In the genomic region with DNA sequence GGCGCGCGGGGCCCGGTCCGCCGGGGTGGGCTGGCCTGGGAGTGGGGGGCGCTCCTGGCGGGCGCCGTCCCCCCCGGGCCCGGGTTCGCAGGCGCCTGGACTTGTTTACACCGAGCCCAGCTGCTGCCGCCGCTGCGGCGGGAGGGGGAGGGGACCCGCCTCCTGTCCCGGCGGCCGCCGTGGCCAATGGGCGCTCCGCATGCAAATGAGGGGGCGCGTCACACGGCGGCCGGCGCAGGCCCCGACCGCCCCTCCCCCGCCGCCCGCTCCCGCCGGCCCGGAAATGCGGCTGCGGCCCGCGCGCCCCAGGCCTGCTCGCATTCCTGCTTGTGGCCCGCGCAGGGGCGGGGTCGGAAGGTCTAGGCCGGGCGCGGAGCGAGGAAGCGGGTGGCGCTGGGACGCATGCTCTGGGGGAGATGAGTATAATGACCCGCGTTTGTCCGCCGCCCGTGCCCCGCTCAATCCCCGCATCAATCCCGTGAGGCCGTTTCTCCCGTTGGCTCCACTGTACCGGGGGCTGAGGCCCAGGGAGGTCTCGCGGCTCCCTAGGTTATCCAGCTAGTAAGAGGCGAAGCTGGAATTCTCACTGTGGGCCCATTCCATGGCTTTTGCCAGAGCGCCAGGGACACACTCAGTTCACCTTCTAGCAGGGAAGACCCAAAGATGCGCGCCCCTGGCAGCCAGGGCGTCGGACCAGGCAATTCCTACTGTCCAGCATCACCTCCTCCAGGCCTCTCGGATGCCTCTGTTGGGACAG, we compare ENCODE assay signal across 9 cellular contexts. TPM values are rescaled to one million over a fixed set of nuclear protein-coding genes. Genes with fewer than 3 reads are reported as not detected.
A peak's percentile ranks its signal among the peaks of the same experiment; 100 is the strongest.
DNase-seq lines count a peak whose midpoint lies in the region; ATAC-seq and TF ChIP-seq lines count a peak whose summit lies in the region.
"Had no signal": no experiment of that assay in that cellular context is flagged by ENCODE, and none has a peak within 500 bp of the region (broad histone marks: within the 10 kb centered on the region; RNA-seq: fewer than 3 reads in every experiment).

Gene YPEL3, minus strand, starts transcription at position 109 of the 757 bp plus-strand sequence. CDS start 731 bp downstream, outside the sequence.

- H3K27ac ChIP-seq in MM.1S (ENCODE audit: low read length) (peak within 1 kb of the TSS; percentile 55; the same call in 1 of the 2 replicates), osteoblast (ENCODE audit: low read depth, low read length) (peak within 1 kb of the TSS; percentile 70)

- peak within 1 kb of the TSS; percentile 97 for H2AFZ ChIP-seq in MM.1S (ENCODE audit: low read length)
- H2AFZ ChIP-seq in osteoblast (ENCODE audit: low read length): peak within 1 kb of the TSS; percentile 98

- H3K4me3 ChIP-seq in MM.1S (ENCODE audit: low read length): peak within 1 kb of the TSS; percentile 99
- H3K4me3 ChIP-seq in osteoblast (ENCODE audit: insufficient read depth, low read length): peak within 1 kb of the TSS; percentile 76

- H3K4me2 ChIP-seq in MM.1S (ENCODE audit: low read depth, low read length): peak within 1 kb of the TSS; percentile 100
- peak within 1 kb of the TSS; percentile 97 for H3K4me2 ChIP-seq in osteoblast (ENCODE audit: insufficient read depth, low read length)

- H3K27ac Mint-ChIP-seq in activated naive CD8-positive, alpha-beta T cell treated with anti-CD3 and anti-CD28 coated beads, Interleukin-2, amount 10 ng/mL, durations not matched to agents 7 days and 5 days: peak within 1 kb of the TSS; percentile 89

- H4K20me1 ChIP-seq in MM.1S (ENCODE audit: insufficient read depth, low read length) (no peaks in the 10 kb centered on the region), osteoblast (ENCODE audit: insufficient read depth, low read length) (peaks cover 7% of the 10 kb centered on the region)

- peaks cover 30% of the 10 kb centered on the region for H3K36me3 Mint-ChIP-seq in activated naive CD8-positive, alpha-beta T cell treated with anti-CD3 and anti-CD28 coated beads, Interleukin-2, amount 10 ng/mL, durations not matched to agents 7 days and 5 days

- TF ChIP-seq CTCF in MM.1S (IDR thresholded peaks at IDR 0.05; ENCODE audit: low read length) (no peak), osteoblast (IDR thresholded peaks at IDR 0.05; ENCODE audit: extremely low read depth, low read depth, low read length) (no peak)

- H3K4me1 ChIP-seq in MM.1S (ENCODE audit: low read length) (peaks cover 24% of the 10 kb centered on the region), osteoblast (ENCODE audit: insufficient read depth, low read length) (peaks cover 23% of the 10 kb centered on the region)

- H3K27me3 ChIP-seq in MM.1S (replicated peaks; ENCODE audit: insufficient read depth, low read length) (no peaks in the 10 kb centered on the region), osteoblast (ENCODE audit: insufficient read depth, low read length) (no peaks in the 10 kb centered on the region)

- DNase-seq in CD1c-positive myeloid dendritic cell (ENCODE audit: extremely low spot score): peak; percentile 90
- peak; percentile 90 for DNase-seq in MM.1S
- DNase-seq in SW480 (ENCODE audit: low spot score): peak; percentile 85
- peak; percentile 95 for DNase-seq in activated naive CD8-positive, alpha-beta T cell treated with anti-CD3 and anti-CD28 coated beads, Interleukin-2, amount 10 ng/mL, durations not matched to agents 7 days and 5 days
- peak; percentile 88 for DNase-seq in glomerular visceral epithelial cell (ENCODE audit: extremely low spot score)
- peak; percentile 100 for DNase-seq in osteoblast (ENCODE audit: insufficient read length, low spot score, missing footprints)
- peak; percentile 83 for DNase-seq in superior temporal gyrus (ENCODE audit: extremely low spot score)

- H3K36me3 ChIP-seq in MM.1S (replicated peaks; ENCODE audit: insufficient read depth, low read length) (no peaks in the 10 kb centered on the region), osteoblast (ENCODE audit: insufficient read depth, low read length) (peaks cover 8% of the 10 kb centered on the region)

- ATAC-seq in GM21360 (IDR thresholded peaks at IDR 0.05; ENCODE audit: unreplicated experiment): peak; percentile 37
- ATAC-seq in activated naive CD8-positive, alpha-beta T cell treated with anti-CD3 and anti-CD28 coated beads, Interleukin-2, amount 10 ng/mL, durations not matched to agents 7 days and 5 days (ENCODE audit: low read depth): peak; percentile 55
- ATAC-seq: Panc1 had no signal

- H3F3A ChIP-seq in MM.1S (ENCODE audit: insufficient read depth, low read length): peaks cover 22% of the 10 kb centered on the region

- peak within 1 kb of the TSS; percentile 95 for H3K9ac ChIP-seq in MM.1S (ENCODE audit: low read length)

- no peaks in the 10 kb centered on the region for H3K9me2 ChIP-seq in MM.1S (replicated peaks; ENCODE audit: insufficient read depth, low read length)

- no peaks in the 10 kb centered on the region for H3K9me3 ChIP-seq in MM.1S (replicated peaks; ENCODE audit: insufficient read depth, low read length)
- peaks cover 10% of the 10 kb centered on the region for H3K9me3 ChIP-seq in osteoblast (ENCODE audit: low read depth, low read length)

- H3K27me3 Mint-ChIP-seq in activated naive CD8-positive, alpha-beta T cell treated with anti-CD3 and anti-CD28 coated beads, Interleukin-2, amount 10 ng/mL, durations not matched to agents 7 days and 5 days: no peaks in the 10 kb centered on the region

- peaks cover 30% of the 10 kb centered on the region for H3K4me1 Mint-ChIP-seq in activated naive CD8-positive, alpha-beta T cell treated with anti-CD3 and anti-CD28 coated beads, Interleukin-2, amount 10 ng/mL, durations not matched to agents 7 days and 5 days

- H3K4me3 Mint-ChIP-seq in activated naive CD8-positive, alpha-beta T cell treated with anti-CD3 and anti-CD28 coated beads, Interleukin-2, amount 10 ng/mL, durations not matched to agents 7 days and 5 days: peak within 1 kb of the TSS; percentile 88

- POLR2A ChIA-PET in activated naive CD8-positive, alpha-beta T cell treated with anti-CD3 and anti-CD28 coated beads, Interleukin-2, amount 10 ng/mL, durations not matched to agents 7 days and 5 days (lab: Charles Lee): interaction anchor here (1.2 to 10.8 kb wide), 5 partner anchors 20 to 89 kb away, joined by 3 to 132 read pairs (median 6); partner anchors contain the start of genes ALDOA and CORO1A

- peaks cover 15% of the 10 kb centered on the region for H3K9me3 Mint-ChIP-seq in activated naive CD8-positive, alpha-beta T cell treated with anti-CD3 and anti-CD28 coated beads, Interleukin-2, amount 10 ng/mL, durations not matched to agents 7 days and 5 days

- H3K79me2 ChIP-seq in MM.1S (ENCODE audit: low read length) (peaks cover 21% of the 10 kb centered on the region), osteoblast (ENCODE audit: insufficient read depth, low read length) (peaks cover 3% of the 10 kb centered on the region)

RNA-seq across cellular contexts. Expression of gene YPEL3, which starts in this region (rescaled TPM):
- total RNA-seq in activated naive CD8-positive, alpha-beta T cell treated with anti-CD3 and anti-CD28 coated beads, Interleukin-2, amount 10 ng/mL, durations not matched to agents 7 days and 5 days: 100 to 1,000 TPM; 135 to 139 TPM
- 28.2 and 31.2 TPM in 2 replicates for total RNA-seq in osteoblast

Comparison
In these comparisons a context has a peak if more than half of its experiments do, and no peak if none do; other contexts are left out.
1. Peak in every context shown above with its lines: DNase-seq, ATAC-seq, H3K4me3 ChIP-seq and H3K27ac ChIP-seq.